Comparison of ENCODE assay signal across 17 cellular contexts in genomic region chr7:87784424-87784823, GRCh38.
DNase-seq lines count a peak whose midpoint lies in the region; ATAC-seq and TF ChIP-seq lines count a peak whose summit lies in the region.
"Had no signal": no experiment of that assay in that cellular context is flagged by ENCODE, and none has a peak within 500 bp of the region (broad histone marks: within the 10 kb centered on the region; RNA-seq: fewer than 3 reads in every experiment).

No MANE protein-coding gene starts in this region.

- peak; percentile 56 for ATAC-seq in HG02885 (IDR thresholded peaks at IDR 0.05; ENCODE audit: poor library complexity, unreplicated experiment)
- no peak for ATAC-seq in Panc1
- ATAC-seq in left colon: no peak
- ATAC-seq: mucosa of descending colon had no signal

- POLR2A ChIA-PET in A673 (lab: Charles Lee; ENCODE audit: low non-redundant PET): interaction anchor here (0.5 kb wide), 1 partner anchor 150 kb away, joined by 3 read pairs; no protein-coding TSS in a partner anchor
- POLR2A ChIA-PET in Panc1 (lab: Charles Lee): no interaction called here

- H3K4me3 ChIP-seq in A673 (ENCODE audit: low read depth, low read length, poor library complexity, severe bottlenecking) (no peak overlapping the region), Panc1 (ENCODE audit: low read depth in 2 of 2, low read length in 2 of 2) (no peak overlapping the region), endodermal cell (ENCODE audit: low read length) (no peak overlapping the region)
- H3K4me3 ChIP-seq: MG63, mucosa of descending colon, spleen, vagina had no signal

- H3K9me3 ChIP-seq in A673 (ENCODE audit: low read depth, low read length, poor library complexity, severe bottlenecking) (no peaks in the 10 kb centered on the region), Panc1 (ENCODE audit: control insufficient read depth, insufficient read depth, low read depth, low read length) (no peaks in the 10 kb centered on the region), endodermal cell (ENCODE audit: control insufficient read depth, low read length) (no peaks in the 10 kb centered on the region)
- H3K9me3 ChIP-seq: MG63, mucosa of descending colon, vagina had no signal

- no peak overlapping the region for H3K9ac ChIP-seq in endodermal cell (ENCODE audit: extremely low read depth, low read length, poor library complexity, severe bottlenecking)

- H3K4me1 ChIP-seq in A673 (ENCODE audit: insufficient read depth, low read length, poor library complexity, severe bottlenecking): no peaks in the 10 kb centered on the region
- no peaks in the 10 kb centered on the region for H3K4me1 ChIP-seq in Panc1 (ENCODE audit: control insufficient read depth, insufficient read depth, low read length)
- no peaks in the 10 kb centered on the region for H3K4me1 ChIP-seq in endodermal cell (ENCODE audit: control insufficient read depth, insufficient read depth, low read length)
- H3K4me1 ChIP-seq: spleen, vagina had no signal

- peak; percentile 16 for DNase-seq in A673 (ENCODE audit: low spot score)
- DNase-seq in Panc1 (ENCODE audit: low read depth, low spot score): no peak
- no peak for DNase-seq in endodermal cell
- DNase-seq in left colon: no peak
- DNase-seq in medulla oblongata (ENCODE audit: extremely low spot score): no peak
- DNase-seq in progenitor cell of endocrine pancreas (ENCODE audit: low spot score, unreplicated experiment): no peak
- DNase-seq in activated T-cell treated with anti-CD3 and anti-CD28 coated beads, Interleukin-2, amount 50 U/mL, for 48 hours: no peak
- DNase-seq: activated gamma-delta T cell treated with Interleukin-2 at 50 U/mL for 16 hours, HCEC 1CT, MG63, mucosa of descending colon, NCI-H2171, spleen had no signal

- H3K36me3 Mint-ChIP-seq in endodermal cell (ENCODE audit: low read depth) (no peaks in the 10 kb centered on the region), progenitor cell of endocrine pancreas (ENCODE audit: insufficient read depth) (no peaks in the 10 kb centered on the region)

- no peaks in the 10 kb centered on the region for H3K27me3 Mint-ChIP-seq in endodermal cell (ENCODE audit: insufficient read depth)
- no peaks in the 10 kb centered on the region for H3K27me3 Mint-ChIP-seq in progenitor cell of endocrine pancreas

- H3K4me3 Mint-ChIP-seq in endodermal cell (no peak overlapping the region), progenitor cell of endocrine pancreas (ENCODE audit: low read depth) (no peak overlapping the region)
- H3K4me3 Mint-ChIP-seq: brain had no signal

- CTCF ChIA-PET in A673 (lab: Charles Lee) (no interaction called here), Panc1 (lab: Charles Lee) (interaction anchor here (0.6 kb wide), 1 partner anchor 291 kb away, joined by 5 read pairs; no protein-coding TSS in a partner anchor)

- no peaks in the 10 kb centered on the region for H3K9me3 Mint-ChIP-seq in endodermal cell
- H3K9me3 Mint-ChIP-seq in progenitor cell of endocrine pancreas (ENCODE audit: low read depth): no peaks in the 10 kb centered on the region

- H3K36me3 ChIP-seq in A673 (ENCODE audit: insufficient read depth, low read length, poor library complexity, severe bottlenecking) (no peaks in the 10 kb centered on the region), Panc1 (ENCODE audit: control insufficient read depth, insufficient read depth, low read length) (no peaks in the 10 kb centered on the region), endodermal cell (ENCODE audit: control insufficient read depth, insufficient read depth, low read length) (no peaks in the 10 kb centered on the region)
- H3K36me3 ChIP-seq: MG63, spleen, vagina had no signal

- H3K27ac ChIP-seq in A673 (ENCODE audit: low read depth, low read length, poor library complexity, severe bottlenecking) (no peak overlapping the region), Panc1 (ENCODE audit: low read length) (no peak overlapping the region), endodermal cell (ENCODE audit: low read depth, low read length) (no peak overlapping the region)
- H3K27ac ChIP-seq: HL-60, spleen, vagina had no signal

- H3K4me1 Mint-ChIP-seq in endodermal cell (no peaks in the 10 kb centered on the region), progenitor cell of endocrine pancreas (ENCODE audit: low read depth) (no peaks in the 10 kb centered on the region)
- H3K4me1 Mint-ChIP-seq: brain had no signal

- H3K27ac Mint-ChIP-seq in endodermal cell: no peak overlapping the region
- H3K27ac Mint-ChIP-seq in progenitor cell of endocrine pancreas: no peak overlapping the region
- H3K27ac Mint-ChIP-seq: brain had no signal

- intact Hi-C loops in A673 (cut with micrococcal nuclease; ENCODE audit: unreplicated experiment) (no loop called here), Panc1 (cut with micrococcal nuclease; ENCODE audit: unreplicated experiment) (no loop called here), left colon (cut with DNase I, micrococcal nuclease) (no loop called here)

- no TSS peak for BruUV-seq in A673 (replicated peaks; lab: Mats Ljungman, UMichigan)
- BruUV-seq in Panc1 (replicated peaks; lab: Mats Ljungman, UMichigan): no TSS peak

- H3K27me3 ChIP-seq in A673 (replicated peaks; ENCODE audit: insufficient read depth, low read depth, low read length, poor library complexity) (peaks cover 5% of the 10 kb centered on the region), Panc1 (ENCODE audit: control insufficient read depth, insufficient read depth, low read length) (no peaks in the 10 kb centered on the region), endodermal cell (ENCODE audit: control insufficient read depth, insufficient read depth, low read length, poor library complexity, severe bottlenecking) (no peaks in the 10 kb centered on the region)
- H3K27me3 ChIP-seq: MG63, spleen, vagina had no signal

- in situ Hi-C loops in Panc1 (cut with HindIII; ENCODE audit: low pct_unique_long_range_greater_than_20kb, low sequenced_read_pairs): no loop called here

- TF ChIP-seq CTCF in A673 (conservative IDR thresholded peaks at IDR 0.05; ENCODE audit: low read depth, low read length): 0 out of 2 replicates have a peak, but pooled peaks have one; percentile 20
- TF ChIP-seq CTCF in Panc1 (IDR thresholded peaks at IDR 0.05): peak; percentile 41
- peak; percentile 15 for TF ChIP-seq CTCF in endodermal cell (conservative IDR thresholded peaks at IDR 0.05)
- TF ChIP-seq CTCF in progenitor cell of endocrine pancreas (IDR thresholded peaks at IDR 0.05; ENCODE audit: unreplicated experiment): no peak
